In genomic region chr7:152006336-152006735, GRCh38 we compare ENCODE assay signal across 26 cellular contexts. TPM values are rescaled to one million over a fixed set of nuclear protein-coding genes. Genes with fewer than 3 reads are reported as not detected.
"Had no signal": no experiment of that assay in that cellular context is flagged by ENCODE, and none has a peak within 500 bp of the region (broad histone marks: within the 10 kb centered on the region; RNA-seq: fewer than 3 reads in every experiment).

No MANE protein-coding gene starts in this region.

- H3K9me3 Mint-ChIP-seq: activated naive CD4-positive, alpha-beta T cell treated with anti-CD3 and anti-CD28 coated beads, Interleukin-2, amount 10 ng/mL, durations not matched to agents 7 days and 5 days; activated naive CD8-positive, alpha-beta T cell treated with anti-CD3 and anti-CD28 coated beads, Interleukin-2, amount 50 U/mL, for 24 hours; central memory CD8-positive, alpha-beta T cell; immature natural killer cell had no signal

- H3K27me3 ChIP-seq: gastrocnemius medialis, thyroid gland had no signal

- ATAC-seq: activated naive CD8-positive, alpha-beta T cell treated with anti-CD3 and anti-CD28 coated beads, Interleukin-2, amount 50 U/mL, for 24 hours; gastrocnemius medialis; left ventricle myocardium superior had no signal

- H3K4me1 Mint-ChIP-seq: activated naive CD4-positive, alpha-beta T cell treated with anti-CD3 and anti-CD28 coated beads, Interleukin-2, amount 10 ng/mL, durations not matched to agents 7 days and 5 days; activated naive CD8-positive, alpha-beta T cell treated with anti-CD3 and anti-CD28 coated beads, Interleukin-2, amount 50 U/mL, for 24 hours; central memory CD8-positive, alpha-beta T cell; immature natural killer cell; neural crest cell had no signal

- H3K36me3 ChIP-seq: gastrocnemius medialis, thyroid gland had no signal

- H3K27ac Mint-ChIP-seq: activated naive CD4-positive, alpha-beta T cell treated with anti-CD3 and anti-CD28 coated beads, Interleukin-2, amount 10 ng/mL, durations not matched to agents 7 days and 5 days; activated naive CD8-positive, alpha-beta T cell treated with anti-CD3 and anti-CD28 coated beads, Interleukin-2, amount 50 U/mL, for 24 hours; immature natural killer cell had no signal

- H3K36me3 Mint-ChIP-seq: activated naive CD4-positive, alpha-beta T cell treated with anti-CD3 and anti-CD28 coated beads, Interleukin-2, amount 10 ng/mL, durations not matched to agents 7 days and 5 days; immature natural killer cell had no signal

- H3K4me1 ChIP-seq: gastrocnemius medialis, thyroid gland had no signal

- H3K27ac ChIP-seq: coronary artery, gastrocnemius medialis, thyroid gland, VCaP had no signal

- H3K4me3 ChIP-seq: coronary artery, gastrocnemius medialis, thyroid gland had no signal

- DNase-seq: activated CD4-positive, CD25-positive, alpha-beta regulatory T cell treated with anti-CD3 and anti-CD28 coated beads, Interleukin-2, amount 50 U/mL, for 72 hours; activated CD8-positive, alpha-beta memory T cell treated with anti-CD3 and anti-CD28 coated beads for 24 hours; activated CD8-positive, alpha-beta memory T cell treated with anti-CD3 and anti-CD28 coated beads, Interleukin-2, amount 50 U/mL, for 48 hours; activated effector memory CD4-positive, alpha-beta T cell treated with Interleukin-2 at 50 U/mL for 16 hours; activated naive CD4-positive, alpha-beta T cell treated with anti-CD3 and anti-CD28 coated beads, Interleukin-2, amount 10 ng/mL, durations not matched to agents 7 days and 5 days; activated naive CD8-positive, alpha-beta T cell treated with anti-CD3 and anti-CD28 coated beads, Interleukin-2, amount 50 U/mL, for 24 hours; activated T-cell treated with anti-CD3 and anti-CD28 coated beads, Interleukin-2, amount 50 U/mL, for 48 hours; aorta; gastrocnemius medialis; head of caudate nucleus; immature natural killer cell; left ventricle myocardium superior; retina; stimulated activated CD4-positive, alpha-beta T cell treated with anti-CD3 and anti-CD28 coated beads, Interleukin-1b, Interleukin-23, amount 100 ng/mL, for 48 hours; stimulated activated CD8-positive, alpha-beta memory T cell treated with anti-CD3 and anti-CD28 coated beads, Interleukin-4, amount 100 ng/mL, for 48 hours; stimulated activated naive CD4-positive, alpha-beta T cell; thyroid gland had no signal

- H3K4me3 Mint-ChIP-seq: activated naive CD4-positive, alpha-beta T cell treated with anti-CD3 and anti-CD28 coated beads, Interleukin-2, amount 10 ng/mL, durations not matched to agents 7 days and 5 days; activated naive CD8-positive, alpha-beta T cell treated with anti-CD3 and anti-CD28 coated beads, Interleukin-2, amount 50 U/mL, for 24 hours; central memory CD8-positive, alpha-beta T cell; immature natural killer cell; neural crest cell had no signal

RNA-seq across cellular contexts. Expression of gene GALNTL5, which starts 50.1 kb away (rescaled TPM):
- total RNA-seq: aorta, epithelial cell of proximal tubule, gastrocnemius medialis, left ventricle myocardium superior, mononuclear cell, neural crest cell, omental fat pad, posterior vena cava, urinary bladder had no signal
- polyA plus RNA-seq: aorta, immature natural killer cell, urinary bladder had no signal
